ENCODE assay signal across 8 cellular contexts in genomic region chr1:88892146-88892877, GRCh38. TPM values are rescaled to one million over a fixed set of nuclear protein-coding genes. Genes with fewer than 3 reads are reported as not detected.
DNase-seq lines count a peak whose midpoint lies in the region; ATAC-seq and TF ChIP-seq lines count a peak whose summit lies in the region.

No MANE protein-coding gene starts in this region.

- TF ChIP-seq CTCF in fibroblast of mammary gland (conservative IDR thresholded peaks at IDR 0.05; ENCODE audit: control insufficient read depth, insufficient read depth, low read depth, low read length) (no peak), progenitor cell of endocrine pancreas (IDR thresholded peaks at IDR 0.05; ENCODE audit: unreplicated experiment) (no peak)

- peak overlapping the region; percentile 91 for H3K27ac Mint-ChIP-seq in T-helper 1 cell treated with Interleukin-12 subunit alpha and Interleukin-12 subunit beta and Interleukin-4 antibody, amounts not matched to agents 30 μg/mL and 1 μg/mL, for 36 hours
- H3K27ac Mint-ChIP-seq in progenitor cell of endocrine pancreas, result peak overlapping the region; percentile 98

- H3K9me3 Mint-ChIP-seq in T-helper 1 cell treated with Interleukin-12 subunit alpha and Interleukin-12 subunit beta and Interleukin-4 antibody, amounts not matched to agents 30 μg/mL and 1 μg/mL, for 36 hours, result peaks cover 4% of the 10 kb centered on the region
- peaks cover 3% of the 10 kb centered on the region for H3K9me3 Mint-ChIP-seq in progenitor cell of endocrine pancreas (ENCODE audit: low read depth)

- no peak for ATAC-seq in GM18868 (IDR thresholded peaks at IDR 0.05; ENCODE audit: unreplicated experiment)

- DNase-seq in DMS153 treated with DMSO at 0.1 percent for 48 hours (lab: John Stamatoyannopoulos, UW; ENCODE audit: unreplicated experiment) (peak; percentile 84), LHCN-M2 (ENCODE audit: low read depth) (peak; percentile 55), fibroblast of mammary gland (ENCODE audit: low read depth) (peak; percentile 89), progenitor cell of endocrine pancreas (ENCODE audit: low spot score, unreplicated experiment) (no peak), KG1 (lab: John Stamatoyannopoulos, UW) (no peak), germinal center (ENCODE audit: low spot score) (no peak)

- H3K4me1 Mint-ChIP-seq in T-helper 1 cell treated with Interleukin-12 subunit alpha and Interleukin-12 subunit beta and Interleukin-4 antibody, amounts not matched to agents 30 μg/mL and 1 μg/mL, for 36 hours (ENCODE audit: low read depth), result peaks cover 38% of the 10 kb centered on the region
- peaks cover 17% of the 10 kb centered on the region for H3K4me1 Mint-ChIP-seq in progenitor cell of endocrine pancreas (ENCODE audit: low read depth)

- no peaks in the 10 kb centered on the region for H3K27me3 Mint-ChIP-seq in T-helper 1 cell treated with Interleukin-12 subunit alpha and Interleukin-12 subunit beta and Interleukin-4 antibody, amounts not matched to agents 30 μg/mL and 1 μg/mL, for 36 hours (ENCODE audit: low read depth)
- no peaks in the 10 kb centered on the region for H3K27me3 Mint-ChIP-seq in progenitor cell of endocrine pancreas

- peaks cover 7% of the 10 kb centered on the region for H3K36me3 Mint-ChIP-seq in T-helper 1 cell treated with Interleukin-12 subunit alpha and Interleukin-12 subunit beta and Interleukin-4 antibody, amounts not matched to agents 30 μg/mL and 1 μg/mL, for 36 hours (ENCODE audit: low read depth)
- no peaks in the 10 kb centered on the region for H3K36me3 Mint-ChIP-seq in progenitor cell of endocrine pancreas (ENCODE audit: insufficient read depth)

- H3K4me3 ChIP-seq in fibroblast of mammary gland (ENCODE audit: control insufficient read depth, low read depth, low read length), result peak overlapping the region; percentile 92

- peak overlapping the region; percentile 91 for H3K4me3 Mint-ChIP-seq in T-helper 1 cell treated with Interleukin-12 subunit alpha and Interleukin-12 subunit beta and Interleukin-4 antibody, amounts not matched to agents 30 μg/mL and 1 μg/mL, for 36 hours
- H3K4me3 Mint-ChIP-seq in progenitor cell of endocrine pancreas (ENCODE audit: low read depth), result peak overlapping the region; percentile 98

RNA-seq across cellular contexts. Expression of gene GTF2B, which starts 0.9 kb away (rescaled TPM):
- 36.1 and 44.9 TPM in 2 replicates for total RNA-seq in LHCN-M2 (2014; rRNA removed)
- 18.2 TPM for polyA plus RNA-seq in LHCN-M2 (2012)
- 26.3 and 27.4 TPM in 2 replicates for total RNA-seq in progenitor cell of endocrine pancreas

Comparison
In these comparisons a context has a peak if more than half of its experiments do, and no peak if none do; other contexts are left out.
1. DNase-seq: peak in DMS153 treated with DMSO at 0.1 percent for 48 hours (single experiment), LHCN-M2 (single experiment) and fibroblast of mammary gland (single experiment); none in progenitor cell of endocrine pancreas (single experiment), KG1 (single experiment) and germinal center (single experiment).